In the genomic region with DNA sequence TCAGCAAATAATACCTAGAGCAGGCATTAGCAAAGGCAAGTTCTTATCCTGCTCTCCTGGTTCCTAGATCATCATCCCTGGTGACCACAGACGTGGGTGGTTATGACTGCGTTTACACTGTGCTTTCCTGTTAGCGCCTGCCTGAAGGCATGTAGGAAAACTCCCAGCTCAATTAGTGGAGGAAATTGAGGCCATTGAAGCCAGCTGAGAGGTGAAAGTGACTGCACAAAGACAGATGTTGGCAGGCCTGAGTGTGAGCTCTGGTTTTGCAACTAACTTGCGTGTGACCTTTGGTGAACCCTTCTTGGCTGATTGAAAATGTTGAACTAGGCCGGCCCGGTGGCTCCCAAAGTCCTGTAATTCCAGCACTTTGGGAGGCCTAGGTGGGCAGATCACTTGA, we compare ENCODE assay signal across 14 cellular contexts. TPM values are rescaled to one million over a fixed set of nuclear protein-coding genes. Genes with fewer than 3 reads are reported as not detected.
DNase-seq lines count a peak whose midpoint lies in the region; ATAC-seq and TF ChIP-seq lines count a peak whose summit lies in the region.
"Had no signal": no experiment of that assay in that cellular context is flagged by ENCODE, and none has a peak within 500 bp of the region (broad histone marks: within the 10 kb centered on the region; RNA-seq: fewer than 3 reads in every experiment).

No MANE protein-coding gene starts in this region.

- H3K36me3 Mint-ChIP-seq in natural killer cell treated with Interleukin-12 subunit alpha and Interleukin-12 subunit beta and Interleukin-15 and Interleukin-18, amount 100 ng/mL, for 72 hours, result no peaks in the 10 kb centered on the region
- no peaks in the 10 kb centered on the region for H3K36me3 Mint-ChIP-seq in activated CD4-positive, alpha-beta T cell treated with anti-CD3 and anti-CD28 coated beads, Interleukin-2, amount 10 ng/mL, durations not matched to agents 24 days and 14 days (ENCODE audit: low read depth)
- H3K36me3 Mint-ChIP-seq: brain; CD8-positive, alpha-beta memory T cell; natural killer cell had no signal

- H3K9me3 Mint-ChIP-seq in natural killer cell treated with Interleukin-12 subunit alpha and Interleukin-12 subunit beta and Interleukin-15 and Interleukin-18, amount 100 ng/mL, for 72 hours, result no peaks in the 10 kb centered on the region
- H3K9me3 Mint-ChIP-seq in activated CD4-positive, alpha-beta T cell treated with anti-CD3 and anti-CD28 coated beads, Interleukin-2, amount 10 ng/mL, durations not matched to agents 24 days and 14 days, result no peaks in the 10 kb centered on the region
- H3K9me3 Mint-ChIP-seq: natural killer cell had no signal

- H3K4me3 ChIP-seq in liver (ENCODE audit: low read depth in 1 of 3, low read length in 3 of 3), result no peak overlapping the region

- H3K9me3 ChIP-seq in liver (ENCODE audit: control insufficient read depth in 4 of 4, low read length in 3 of 4), result no peaks in the 10 kb centered on the region

- no peak for TF ChIP-seq CTCF in liver (IDR thresholded peaks at IDR 0.05; ENCODE audit: low read depth, low read length, missing input control)

- no peaks in the 10 kb centered on the region for H3K27me3 ChIP-seq in liver (ENCODE audit: control insufficient read depth in 4 of 4, insufficient read depth in 4 of 4, low read length in 3 of 4)

- no peak for ATAC-seq in HG03097 (IDR thresholded peaks at IDR 0.05; ENCODE audit: low FRiP score, unreplicated experiment)
- ATAC-seq in natural killer cell treated with Interleukin-12 subunit alpha and Interleukin-12 subunit beta and Interleukin-15 and Interleukin-18, amount 100 ng/mL, for 72 hours, result no peak
- ATAC-seq: natural killer cell had no signal

- H3K4me1 Mint-ChIP-seq in natural killer cell treated with Interleukin-12 subunit alpha and Interleukin-12 subunit beta and Interleukin-15 and Interleukin-18, amount 100 ng/mL, for 72 hours (ENCODE audit: low read depth in 2 of 2), result no peaks in the 10 kb centered on the region
- no peaks in the 10 kb centered on the region for H3K4me1 Mint-ChIP-seq in activated CD4-positive, alpha-beta T cell treated with anti-CD3 and anti-CD28 coated beads, Interleukin-2, amount 10 ng/mL, durations not matched to agents 24 days and 14 days
- H3K4me1 Mint-ChIP-seq: brain; CD8-positive, alpha-beta memory T cell; natural killer cell had no signal

- H3K4me1 ChIP-seq in liver (ENCODE audit: control insufficient read depth in 4 of 4, insufficient read depth in 4 of 4, low read length in 3 of 4), result peaks cover 2 to 6% (median 5%) of the 10 kb centered on the region in 4 donors

- WGBS in liver, result 32% methylated on average over 6 of the region's 6 CpGs

- intact Hi-C loops in activated CD4-positive, alpha-beta T cell treated with anti-CD3 and anti-CD28 coated beads, Interleukin-2, amount 10 ng/mL, durations not matched to agents 24 days and 14 days (cut with micrococcal nuclease), result no loop called here

- no peak overlapping the region for H3K9ac ChIP-seq in liver (ENCODE audit: low read depth in 1 of 2, low read length in 2 of 2)

- H3K4me3 Mint-ChIP-seq in natural killer cell treated with Interleukin-12 subunit alpha and Interleukin-12 subunit beta and Interleukin-15 and Interleukin-18, amount 100 ng/mL, for 72 hours, result no peak overlapping the region
- H3K4me3 Mint-ChIP-seq in activated CD4-positive, alpha-beta T cell treated with anti-CD3 and anti-CD28 coated beads, Interleukin-2, amount 10 ng/mL, durations not matched to agents 24 days and 14 days, result no peak overlapping the region
- H3K4me3 Mint-ChIP-seq: brain; CD8-positive, alpha-beta memory T cell; natural killer cell had no signal

- peak; percentile 78 for DNase-seq in AG20443 (ENCODE audit: low spot score)
- DNase-seq in MV-4-11 (lab: John Stamatoyannopoulos, UW), result peak; percentile 78
- peak; percentile 92 for DNase-seq in epithelial cell of prostate (ENCODE audit: low read depth, low spot score)
- no peak for DNase-seq in T1000 (lab: John Stamatoyannopoulos, UW)
- DNase-seq in natural killer cell treated with Interleukin-12 subunit alpha and Interleukin-12 subunit beta and Interleukin-15 and Interleukin-18, amount 100 ng/mL, for 72 hours (ENCODE audit: low spot score), result no peak
- no peak for DNase-seq in activated CD4-positive, alpha-beta T cell treated with anti-CD3 and anti-CD28 coated beads, Interleukin-2, amount 10 ng/mL, durations not matched to agents 24 days and 14 days
- DNase-seq: activated CD8-positive, alpha-beta memory T cell treated with anti-CD3 and anti-CD28 coated beads, Interleukin-2, amount 50 U/mL, for 4 hours; CD8-positive, alpha-beta memory T cell; head of caudate nucleus; natural killer cell; NCI-H526 had no signal

- TF ChIP-seq RAD21 in liver (IDR thresholded peaks at IDR 0.05), result peak in 1 of 2 donors; percentile 28

- peaks cover 0 to 3% of the 10 kb centered on the region in 2 donors for H3K27me3 Mint-ChIP-seq in natural killer cell treated with Interleukin-12 subunit alpha and Interleukin-12 subunit beta and Interleukin-15 and Interleukin-18, amount 100 ng/mL, for 72 hours
- H3K27me3 Mint-ChIP-seq in activated CD4-positive, alpha-beta T cell treated with anti-CD3 and anti-CD28 coated beads, Interleukin-2, amount 10 ng/mL, durations not matched to agents 24 days and 14 days, result no peaks in the 10 kb centered on the region
- H3K27me3 Mint-ChIP-seq: brain had no signal

- no peak overlapping the region for H3K27ac Mint-ChIP-seq in natural killer cell treated with Interleukin-12 subunit alpha and Interleukin-12 subunit beta and Interleukin-15 and Interleukin-18, amount 100 ng/mL, for 72 hours
- H3K27ac Mint-ChIP-seq in activated CD4-positive, alpha-beta T cell treated with anti-CD3 and anti-CD28 coated beads, Interleukin-2, amount 10 ng/mL, durations not matched to agents 24 days and 14 days, result no peak overlapping the region
- H3K27ac Mint-ChIP-seq: CD8-positive, alpha-beta memory T cell; natural killer cell had no signal

- H3K27ac ChIP-seq in epithelial cell of prostate (peak overlapping the region; percentile 51), liver (ENCODE audit: low read depth in 1 of 2, low read length in 2 of 2) (peak overlapping the region; percentile 20 to 25)

- H3K36me3 ChIP-seq in liver (ENCODE audit: control insufficient read depth in 4 of 4, insufficient read depth in 3 of 4, low read depth in 1 of 4, low read length in 3 of 4), result no peaks in the 10 kb centered on the region

TF ChIP-seq in liver, 16 proteins besides CTCF, POLR2A, EP300 and RAD21 (continues in another document):
- peak; percentile 40 to 68 for TF ChIP-seq HNF4A (conservative IDR thresholded peaks at IDR 0.05)
- TF ChIP-seq GABPA (IDR thresholded peaks at IDR 0.05 in 1 of 2, conservative IDR thresholded peaks at IDR 0.05 in 1 of 2), result no peak
- no peak for TF ChIP-seq EGR1 (IDR thresholded peaks at IDR 0.05; ENCODE audit: low read depth in 2 of 2)
- peak; percentile 86 to 90 for TF ChIP-seq RXRA (IDR thresholded peaks at IDR 0.05)
- peak; percentile 72 for TF ChIP-seq NR2F2 (IDR thresholded peaks at IDR 0.05)
- TF ChIP-seq, protein P1, sequence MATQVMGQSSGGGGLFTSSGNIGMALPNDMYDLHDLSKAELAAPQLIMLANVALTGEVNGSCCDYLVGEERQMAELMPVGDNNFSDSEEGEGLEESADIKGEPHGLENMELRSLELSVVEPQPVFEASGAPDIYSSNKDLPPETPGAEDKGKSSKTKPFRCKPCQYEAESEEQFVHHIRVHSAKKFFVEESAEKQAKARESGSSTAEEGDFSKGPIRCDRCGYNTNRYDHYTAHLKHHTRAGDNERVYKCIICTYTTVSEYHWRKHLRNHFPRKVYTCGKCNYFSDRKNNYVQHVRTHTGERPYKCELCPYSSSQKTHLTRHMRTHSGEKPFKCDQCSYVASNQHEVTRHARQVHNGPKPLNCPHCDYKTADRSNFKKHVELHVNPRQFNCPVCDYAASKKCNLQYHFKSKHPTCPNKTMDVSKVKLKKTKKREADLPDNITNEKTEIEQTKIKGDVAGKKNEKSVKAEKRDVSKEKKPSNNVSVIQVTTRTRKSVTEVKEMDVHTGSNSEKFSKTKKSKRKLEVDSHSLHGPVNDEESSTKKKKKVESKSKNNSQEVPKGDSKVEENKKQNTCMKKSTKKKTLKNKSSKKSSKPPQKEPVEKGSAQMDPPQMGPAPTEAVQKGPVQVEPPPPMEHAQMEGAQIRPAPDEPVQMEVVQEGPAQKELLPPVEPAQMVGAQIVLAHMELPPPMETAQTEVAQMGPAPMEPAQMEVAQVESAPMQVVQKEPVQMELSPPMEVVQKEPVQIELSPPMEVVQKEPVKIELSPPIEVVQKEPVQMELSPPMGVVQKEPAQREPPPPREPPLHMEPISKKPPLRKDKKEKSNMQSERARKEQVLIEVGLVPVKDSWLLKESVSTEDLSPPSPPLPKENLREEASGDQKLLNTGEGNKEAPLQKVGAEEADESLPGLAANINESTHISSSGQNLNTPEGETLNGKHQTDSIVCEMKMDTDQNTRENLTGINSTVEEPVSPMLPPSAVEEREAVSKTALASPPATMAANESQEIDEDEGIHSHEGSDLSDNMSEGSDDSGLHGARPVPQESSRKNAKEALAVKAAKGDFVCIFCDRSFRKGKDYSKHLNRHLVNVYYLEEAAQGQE (IDR thresholded peaks at IDR 0.05), result no peak
- TF ChIP-seq HNF4G (IDR thresholded peaks at IDR 0.05), result no peak
- TF ChIP-seq FOXA2 (IDR thresholded peaks at IDR 0.05), result no peak
- no peak for TF ChIP-seq TAF1 (conservative IDR thresholded peaks at IDR 0.05)
- peak; percentile 28 for TF ChIP-seq YY1 (IDR thresholded peaks at IDR 0.05)
- peak; percentile 45 for TF ChIP-seq SP1 (IDR thresholded peaks at IDR 0.05)
- no peak for TF ChIP-seq JUND (IDR thresholded peaks at IDR 0.05)

RNA-seq across cellular contexts. Expression of a gene that starts 17.5 kb away (rescaled TPM):
- under 1 TPM in 1 of 2 donors, not detected in 1; under 0.01 TPM for total RNA-seq in liver
- not detected for polyA plus RNA-seq in liver
- total RNA-seq in natural killer cell treated with Interleukin-12 subunit alpha and Interleukin-12 subunit beta and Interleukin-15 and Interleukin-18, amount 100 ng/mL, for 72 hours, result not detected
- total RNA-seq in activated CD4-positive, alpha-beta T cell treated with anti-CD3 and anti-CD28 coated beads, Interleukin-2, amount 10 ng/mL, durations not matched to agents 24 days and 14 days, result not detected in 2 replicates
- total RNA-seq: CD8-positive, alpha-beta memory T cell had no signal
- polyA plus RNA-seq: CD8-positive, alpha-beta memory T cell had no signal

RNA-seq across cellular contexts. Expression of a gene that starts 41.2 kb away (rescaled TPM):
- 1 to 10 TPM; 3.1 to 3.8 TPM for total RNA-seq in liver
- 1 to 10 TPM; 4.1 to 6.2 TPM for polyA plus RNA-seq in liver
- under 1 TPM in 1 of 2 donors, not detected in 1; 0.31 TPM for total RNA-seq in natural killer cell treated with Interleukin-12 subunit alpha and Interleukin-12 subunit beta and Interleukin-15 and Interleukin-18, amount 100 ng/mL, for 72 hours
- 0.42 and 0.83 TPM in 2 replicates for total RNA-seq in activated CD4-positive, alpha-beta T cell treated with anti-CD3 and anti-CD28 coated beads, Interleukin-2, amount 10 ng/mL, durations not matched to agents 24 days and 14 days
- polyA plus RNA-seq: CD8-positive, alpha-beta memory T cell had no signal

RNA-seq across cellular contexts. Expression of a gene that starts 42.2 kb away (rescaled TPM):
- 10 to 100 TPM; 35.2 to 50.1 TPM for total RNA-seq in liver
- polyA plus RNA-seq in liver, result 10 to 100 TPM; 43.6 to 81.8 TPM
- 10 to 100 TPM; 53.8 to 75.5 TPM for total RNA-seq in natural killer cell treated with Interleukin-12 subunit alpha and Interleukin-12 subunit beta and Interleukin-15 and Interleukin-18, amount 100 ng/mL, for 72 hours
- 66.1 and 69.9 TPM in 2 replicates for total RNA-seq in activated CD4-positive, alpha-beta T cell treated with anti-CD3 and anti-CD28 coated beads, Interleukin-2, amount 10 ng/mL, durations not matched to agents 24 days and 14 days

Comparison
In these comparisons a context has a peak if more than half of its experiments do, and no peak if none do; other contexts are left out.
1. DNase-seq: peak in AG20443 (single experiment), MV-4-11 (single experiment) and epithelial cell of prostate (single experiment); none in T1000 (single experiment), natural killer cell treated with Interleukin-12 subunit alpha and Interleukin-12 subunit beta and Interleukin-15 and Interleukin-18, amount 100 ng/mL, for 72 hours (single experiment) and activated CD4-positive, alpha-beta T cell treated with anti-CD3 and anti-CD28 coated beads, Interleukin-2, amount 10 ng/mL, durations not matched to agents 24 days and 14 days (single experiment).